In the genomic region with DNA sequence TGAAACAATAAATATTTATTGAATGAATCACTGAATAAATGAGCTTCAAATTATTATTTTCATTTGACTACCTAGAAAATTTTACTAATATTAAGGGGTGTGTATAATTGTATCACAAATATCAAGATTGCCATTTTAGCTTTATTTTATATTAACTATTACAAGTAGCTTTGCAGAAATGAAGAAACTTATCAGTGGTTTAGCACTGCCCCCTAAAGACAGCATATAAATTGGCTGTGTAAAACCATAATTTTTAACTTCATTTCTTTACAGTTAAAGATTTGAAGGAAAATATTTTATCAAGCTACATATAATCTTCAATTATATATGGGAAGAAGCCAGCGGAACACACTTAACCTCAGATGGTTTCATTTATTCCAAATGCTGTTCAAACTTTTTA, we compare ENCODE assay signal across 11 cellular contexts. TPM values are rescaled to one million over a fixed set of nuclear protein-coding genes. Genes with fewer than 3 reads are reported as not detected.
DNase-seq lines count a peak whose midpoint lies in the region; ATAC-seq, FAIRE-seq and TF ChIP-seq lines count a peak whose summit lies in the region.
"Had no signal": no experiment of that assay in that cellular context is flagged by ENCODE, and none has a peak within 500 bp of the region (broad histone marks: within the 10 kb centered on the region; RNA-seq: fewer than 3 reads in every experiment).

No MANE protein-coding gene starts in this region.

- DNase-seq in GM04504 (ENCODE audit: low read depth) (peak; percentile 4), NAMALWA (ENCODE audit: low spot score) (peak; percentile 57), astrocyte of the hippocampus (ENCODE audit: low read depth, low spot score) (peak; percentile 44), HTR-8/SVneo (ENCODE audit: insufficient read length, low spot score) (no peak), NCI-H1048 (lab: John Stamatoyannopoulos, UW) (no peak)
- no peak for DNase-seq in stimulated activated CD4-positive, alpha-beta T cell treated with anti-CD3 and anti-CD28 coated beads, Interleukin-4, amount 100 ng/mL, for 4 hours
- DNase-seq: activated CD4-positive, alpha-beta T cell treated with anti-CD3 and anti-CD28 coated beads for 1 hour; Kasumi-1; right cardiac atrium had no signal

- no peak overlapping the region for H3K9ac ChIP-seq in neural cell (ENCODE audit: low read length)

- H4K20me1 ChIP-seq in neural cell (ENCODE audit: insufficient read depth), result no peaks in the 10 kb centered on the region

- H3K27ac ChIP-seq in neural cell (ENCODE audit: low read length), result peak overlapping the region; percentile 59

- no peak overlapping the region for H2AFZ ChIP-seq in neural cell (ENCODE audit: low read depth, low read length)

- H3K4me2 ChIP-seq in neural cell (ENCODE audit: low read length), result no peak overlapping the region

- no peaks in the 10 kb centered on the region for H3K9me2 ChIP-seq in neural cell (ENCODE audit: insufficient read depth, low read length)

- H3F3A ChIP-seq in neural cell (ENCODE audit: insufficient read depth, low read length, poor library complexity, severe bottlenecking), result no peaks in the 10 kb centered on the region

- TF ChIP-seq EP300 in neural cell (conservative IDR thresholded peaks at IDR 0.05; ENCODE audit: poor library complexity, severe bottlenecking), result no peak

- ATAC-seq in HG03025 (IDR thresholded peaks at IDR 0.05; ENCODE audit: low FRiP score, unreplicated experiment), result no peak
- ATAC-seq: right cardiac atrium had no signal

- FAIRE-seq in HTR-8/SVneo (lab: Jason Lieb, UNC), result no peak

- no peaks in the 10 kb centered on the region for H3K36me3 ChIP-seq in neural cell (ENCODE audit: insufficient read depth, low read length)

- peak; percentile 79 for TF ChIP-seq CTCF in neural cell (IDR thresholded peaks at IDR 0.05; ENCODE audit: poor library complexity, severe bottlenecking)

- H3K27me3 ChIP-seq in neural cell (ENCODE audit: insufficient read depth, low read depth, low read length), result no peaks in the 10 kb centered on the region

- peak; percentile 86 for TF ChIP-seq RAD21 in neural cell (conservative IDR thresholded peaks at IDR 0.05)

- no peaks in the 10 kb centered on the region for H3K79me2 ChIP-seq in neural cell (replicated peaks; ENCODE audit: insufficient read depth, low read length)

- no peak overlapping the region for H3K4me3 ChIP-seq in neural cell (ENCODE audit: low read length)

- no peaks in the 10 kb centered on the region for H3K9me3 ChIP-seq in neural cell (ENCODE audit: low read length)

TF ChIP-seq in neural cell, 6 proteins besides CTCF, POLR2A, EP300 and RAD21:
- peak; percentile 82 for TF ChIP-seq SMC3 (conservative IDR thresholded peaks at IDR 0.05; ENCODE audit: poor library complexity)
- no peak for TF ChIP-seq EZH2 (IDR thresholded peaks at IDR 0.05; ENCODE audit: borderline replicate concordance, insufficient read depth, low read length, poor library complexity, severe bottlenecking)
TF ChIP-seq in neural cell: peak in this region for 1.

RNA-seq across cellular contexts. Expression of a gene that starts 11.4 kb away (rescaled TPM):
- not detected in 2 replicates for polyA plus RNA-seq in neural cell
- not detected in 2 replicates for polyA minus RNA-seq in neural cell
- polyA plus RNA-seq: right cardiac atrium had no signal

Comparison
In these comparisons a context has a peak if more than half of its experiments do, and no peak if none do; other contexts are left out.
1. DNase-seq: peak in GM04504 (single experiment), NAMALWA (single experiment) and astrocyte of the hippocampus (single experiment); none in HTR-8/SVneo (single experiment), NCI-H1048 (single experiment) and stimulated activated CD4-positive, alpha-beta T cell treated with anti-CD3 and anti-CD28 coated beads, Interleukin-4, amount 100 ng/mL, for 4 hours (0 of 2).